In genomic region chr11:7577883-7578242, GRCh38 we compare ENCODE assay signal across 8 cellular contexts.
DNase-seq lines count a peak whose midpoint lies in the region; ATAC-seq, FAIRE-seq and TF ChIP-seq lines count a peak whose summit lies in the region.

No MANE protein-coding gene starts in this region.

- H2AFZ ChIP-seq in DND-41 (ENCODE audit: low read depth, low read length): peak overlapping the region; percentile 49; the same call in 1 of the 2 replicates
- no peak overlapping the region for H2AFZ ChIP-seq in HepG2 (ENCODE audit: low read length)

- no TSS peak for BruUV-seq in HepG2 (replicated peaks; lab: Mats Ljungman, UMichigan)

- peaks cover 33% of the 10 kb centered on the region for H3K4me1 ChIP-seq in DND-41 (ENCODE audit: insufficient read depth, low read length)
- peaks cover 73% of the 10 kb centered on the region for H3K4me1 ChIP-seq in HUES6 (ENCODE audit: control insufficient read depth, insufficient read depth, low read length)
- H3K4me1 ChIP-seq in HepG2 (ENCODE audit: insufficient read depth, low read length): peaks cover 82% of the 10 kb centered on the region
- peaks cover 9 to 79% (median 64%) of the 10 kb centered on the region in 4 donors for H3K4me1 ChIP-seq in tibial artery

- whole genome bisulfite sequencing in HepG2 (ENCODE audit: low lambda C conversion rate): 89% methylated on average over 8 of the region's 8 CpGs

- DNase-seq in DND-41: peak; percentile 42
- peak; percentile 15 for DNase-seq in brain microvascular endothelial cell
- no peak for DNase-seq in HepG2 (ENCODE audit: low spot score)
- no peak for DNase-seq in tibial artery
- DNase-seq in OCI-M2 (lab: John Stamatoyannopoulos, UW; ENCODE audit: unreplicated experiment): no peak
- DNase-seq in RKO (ENCODE audit: low spot score): no peak
- no peak for DNase-seq in activated gamma-delta T cell treated with Interleukin-2 at 50 U/mL for 16 hours

- TF ChIP-seq CTCF in DND-41 (IDR thresholded peaks at IDR 0.05; ENCODE audit: borderline replicate concordance, extremely low read depth, low read length, poor library complexity, severe bottlenecking): no peak
- TF ChIP-seq CTCF in brain microvascular endothelial cell (IDR thresholded peaks at IDR 0.05; ENCODE audit: low read depth, low read length, missing control alignments): no peak
- TF ChIP-seq CTCF in HepG2 (CRISPR knock-in tag; IDR thresholded peaks at IDR 0.05): no peak
- TF ChIP-seq CTCF in tibial artery (IDR thresholded peaks at IDR 0.05): no peak

- H3K27me3 ChIP-seq in DND-41 (ENCODE audit: insufficient read depth, low read length, poor library complexity) (peaks cover 39% of the 10 kb centered on the region), HUES6 (ENCODE audit: control insufficient read depth, insufficient read depth, low read length) (no peaks in the 10 kb centered on the region), brain microvascular endothelial cell (replicated peaks) (no peaks in the 10 kb centered on the region), HepG2 (ENCODE audit: control insufficient read depth in 1 of 2, insufficient read depth in 2 of 2, low read length in 2 of 2) (no peaks in the 10 kb centered on the region), tibial artery (no peaks in the 10 kb centered on the region)

- H3K36me3 ChIP-seq in DND-41 (ENCODE audit: insufficient read depth, low read length) (no peaks in the 10 kb centered on the region), HUES6 (ENCODE audit: control insufficient read depth, insufficient read depth, low read length) (no peaks in the 10 kb centered on the region), brain microvascular endothelial cell (replicated peaks) (no peaks in the 10 kb centered on the region), HepG2 (replicated peaks in 1 of 2; ENCODE audit: control insufficient read depth in 1 of 2, insufficient read depth in 2 of 2, low read length in 2 of 2) (peaks cover 2 to 7% of the 10 kb centered on the region in 2 experiments; a peak in 1 of 5 replicates), tibial artery (no peaks in the 10 kb centered on the region)

- TF ChIP-seq EP300 in HepG2 (IDR thresholded peaks at IDR 0.05; ENCODE audit: low read depth in 2 of 2, low read length in 2 of 2) (no peak), HepG2 (CRISPR knock-in tag; IDR thresholded peaks at IDR 0.05; ENCODE audit: borderline replicate concordance) (no peak)

- no peak for TF ChIP-seq RAD21 in HepG2 (CRISPR knock-in tag; IDR thresholded peaks at IDR 0.05)

- H3K4me3 ChIP-seq in DND-41 (ENCODE audit: low read depth in 1 of 2, low read length in 2 of 2) (peak overlapping the region in 1 of 2 experiments; percentile 24; a peak in 1 of 4 replicates), HUES6 (ENCODE audit: low read depth, low read length) (peak overlapping the region; percentile 8; the same call in 1 of the 2 replicates), brain microvascular endothelial cell (ENCODE audit: low read depth, low read length) (peak overlapping the region; percentile 26), HepG2 (replicated peaks in 1 of 3; ENCODE audit: insufficient read depth in 1 of 3, low read depth in 2 of 3, low read length in 3 of 3) (no peak overlapping the region), tibial artery (peak overlapping the region; percentile 40 to 49)

- H3K9me3 ChIP-seq in DND-41 (ENCODE audit: insufficient read depth, low read length, severe bottlenecking) (no peaks in the 10 kb centered on the region), HUES6 (ENCODE audit: control insufficient read depth, insufficient read depth, low read depth, low read length) (no peaks in the 10 kb centered on the region), HepG2 (ENCODE audit: low read length) (no peaks in the 10 kb centered on the region), tibial artery (no peaks in the 10 kb centered on the region)

- H3K79me2 ChIP-seq in DND-41 (ENCODE audit: insufficient read depth, low read length) (no peaks in the 10 kb centered on the region), HepG2 (ENCODE audit: insufficient read depth, low read length) (peaks cover 44% of the 10 kb centered on the region)

- H3K9ac ChIP-seq in DND-41 (ENCODE audit: low read depth, low read length): 0 out of 2 replicates have a peak overlapping the region, but pooled peaks have one; percentile 11
- H3K9ac ChIP-seq in HUES6 (ENCODE audit: low read length): peak overlapping the region; percentile 57
- H3K9ac ChIP-seq in HepG2 (ENCODE audit: insufficient read depth, low read depth, low read length): no peak overlapping the region

- TF ChIP-seq POLR2A in HepG2 (IDR thresholded peaks at IDR 0.05; ENCODE audit: insufficient read depth in 1 of 2, low read depth in 2 of 2, low read length in 2 of 2): no peak

- ATAC-seq in DND-41 (ENCODE audit: insufficient read depth, low read depth): peak; percentile 83
- no peak for ATAC-seq in HepG2

- CTCF ChIA-PET in HepG2 (lab: Yijun Ruan, JAX; ENCODE audit: low intra/inter-chr PET ratio, low total read pairs): no interaction called here

- in situ Hi-C loops in brain microvascular endothelial cell (cut with HindIII; ENCODE audit: low pct_ligation_motif_present, low sequenced_read_pairs): no loop called here
- in situ Hi-C loops in HepG2 (cut with HindIII; ENCODE audit: extremely low pct_ligation_motif_present, low pct_unique_long_range_greater_than_20kb): no loop called here

- peak overlapping the region; percentile 48 for H3K4me2 ChIP-seq in DND-41 (ENCODE audit: insufficient read depth, low read length)
- H3K4me2 ChIP-seq in HepG2 (ENCODE audit: low read depth, low read length): peak overlapping the region; percentile 92; the same call in 1 of the 2 replicates

- intact Hi-C loops in HepG2 (cut with micrococcal nuclease; ENCODE audit: unreplicated experiment): no loop called here
- intact Hi-C loops in tibial artery (cut with DNase I; ENCODE audit: low total_unique reads): no loop called here

- POLR2A ChIA-PET in HepG2 (lab: Yijun Ruan, JAX): interaction anchor here (0.8 kb wide), 1 partner anchor 22 kb away, joined by 3 read pairs; no protein-coding TSS in a partner anchor

- H3K27ac ChIP-seq in DND-41 (ENCODE audit: low read length): 0 out of 2 replicates have a peak overlapping the region, but pooled peaks have one; percentile 12
- H3K27ac ChIP-seq in HUES6 (ENCODE audit: low read depth, low read length): 0 out of 2 replicates have a peak overlapping the region, but pooled peaks have one; percentile 9
- H3K27ac ChIP-seq in brain microvascular endothelial cell: no peak overlapping the region
- no peak overlapping the region for H3K27ac ChIP-seq in HepG2 (ENCODE audit: extremely low read length, insufficient read depth, low read length)
- H3K27ac ChIP-seq in tibial artery: peak overlapping the region; percentile 88

- no peaks in the 10 kb centered on the region; the same call in 1 of the 2 replicates for H4K20me1 ChIP-seq in DND-41 (ENCODE audit: insufficient read depth, low read length)
- 0 out of 2 replicates have a peak, but pooled peaks cover 2% of the 10 kb centered on the region for H4K20me1 ChIP-seq in HepG2 (ENCODE audit: insufficient read depth, low read length)

- no peak for FAIRE-seq in HepG2 (lab: Jason Lieb, UNC)

TF ChIP-seq in HepG2, 621 proteins besides CTCF, POLR2A, EP300 and RAD21:
- no peak for TF ChIP-seq PATZ1 (CRISPR knock-in tag; IDR thresholded peaks at IDR 0.05)

Comparison
In these comparisons a context has a peak if more than half of its experiments do, and no peak if none do; other contexts are left out.
1. DNase-seq: peak in DND-41 (single experiment) and brain microvascular endothelial cell (single experiment); none in HepG2 (single experiment), tibial artery (0 of 2), OCI-M2 (single experiment), RKO (single experiment) and activated gamma-delta T cell treated with Interleukin-2 at 50 U/mL for 16 hours (single experiment).
2. H3K27ac ChIP-seq: peak in DND-41 (single experiment), HUES6 (single experiment) and tibial artery (2 of 2); none in brain microvascular endothelial cell (single experiment) and HepG2 (single experiment).
3. H3K4me3 ChIP-seq: peak in HUES6 (single experiment), brain microvascular endothelial cell (single experiment) and tibial artery (2 of 2); none in HepG2 (0 of 3).